ENCODE assay signal across 9 cellular contexts in genomic region chr5:154273028-154273617, GRCh38.
DNase-seq lines count a peak whose midpoint lies in the region; ATAC-seq and TF ChIP-seq lines count a peak whose summit lies in the region.
"Had no signal": no experiment of that assay in that cellular context is flagged by ENCODE, and none has a peak within 500 bp of the region (broad histone marks: within the 10 kb centered on the region; RNA-seq: fewer than 3 reads in every experiment).

No MANE protein-coding gene starts in this region.

- H3K9me3 Mint-ChIP-seq in stimulated activated effector memory CD8-positive, alpha-beta T cell treated with anti-CD3 and anti-CD28 coated beads, Interleukin-12 subunit alpha, Interleukin-12 subunit beta, amount 100 ng/mL, for 72 hours, result no peaks in the 10 kb centered on the region
- H3K9me3 Mint-ChIP-seq: stimulated activated naive CD8-positive, alpha-beta T cell treated with anti-CD3 and anti-CD28 coated beads, Interleukin-15, Interleukin-2, amounts not matched to agents 100 ng/mL and 50 ng/mL, for 24 hours had no signal

- peak; percentile 54 for ATAC-seq in GM21528 (IDR thresholded peaks at IDR 0.05; ENCODE audit: low FRiP score, unreplicated experiment)
- peak; percentile 79 for ATAC-seq in stimulated activated effector memory CD8-positive, alpha-beta T cell treated with anti-CD3 and anti-CD28 coated beads, Interleukin-12 subunit alpha, Interleukin-12 subunit beta, amount 100 ng/mL, for 72 hours

- peak overlapping the region; percentile 47 for H3K4me3 Mint-ChIP-seq in stimulated activated effector memory CD8-positive, alpha-beta T cell treated with anti-CD3 and anti-CD28 coated beads, Interleukin-12 subunit alpha, Interleukin-12 subunit beta, amount 100 ng/mL, for 72 hours
- H3K4me3 Mint-ChIP-seq: stimulated activated naive CD8-positive, alpha-beta T cell treated with anti-CD3 and anti-CD28 coated beads, Interleukin-15, Interleukin-2, amounts not matched to agents 100 ng/mL and 50 ng/mL, for 24 hours had no signal

- DNase-seq in GM10248 (ENCODE audit: extremely low spot score) (peak; percentile 31), OCI-M1 (lab: John Stamatoyannopoulos, UW) (peak; percentile 50), fibroblast of the aortic adventitia (ENCODE audit: low read depth) (peak; percentile 83), NCI-H187 (lab: John Stamatoyannopoulos, UW) (no peak), NCI-H2029 treated with DMSO at 0.1 percent for 48 hours (lab: John Stamatoyannopoulos, UW) (no peak)
- DNase-seq in stimulated activated effector memory CD8-positive, alpha-beta T cell treated with anti-CD3 and anti-CD28 coated beads, Interleukin-12 subunit alpha, Interleukin-12 subunit beta, amount 100 ng/mL, for 72 hours (ENCODE audit: low spot score in 2 of 2), result no peak
- no peak for DNase-seq in effector CD8-positive, alpha-beta T cell (lab: John Stamatoyannopoulos, UW)

- CTCF ChIA-PET in GM10248 (lab: Yijun Ruan, JAX), result interaction anchor here (1.3 to 4.1 kb wide), 2 partner anchors 40 to 132 kb away, joined by 3 to 16 read pairs; no protein-coding TSS in a partner anchor

- no peak overlapping the region for H3K4me3 ChIP-seq in fibroblast of the aortic adventitia (ENCODE audit: low read depth, low read length)

- TF ChIP-seq CTCF in GM10248 (IDR thresholded peaks at IDR 0.05; ENCODE audit: control extremely low read depth, extremely low read depth, low read depth, missing control alignments) (no peak), fibroblast of the aortic adventitia (IDR thresholded peaks at IDR 0.05; ENCODE audit: insufficient read depth, low read length) (no peak)

- POLR2A ChIA-PET in GM10248 (lab: Yijun Ruan, JAX), result no interaction called here

- H3K36me3 Mint-ChIP-seq in stimulated activated effector memory CD8-positive, alpha-beta T cell treated with anti-CD3 and anti-CD28 coated beads, Interleukin-12 subunit alpha, Interleukin-12 subunit beta, amount 100 ng/mL, for 72 hours, result no peaks in the 10 kb centered on the region

- peak overlapping the region; percentile 94 for H3K27ac Mint-ChIP-seq in stimulated activated effector memory CD8-positive, alpha-beta T cell treated with anti-CD3 and anti-CD28 coated beads, Interleukin-12 subunit alpha, Interleukin-12 subunit beta, amount 100 ng/mL, for 72 hours
- H3K27ac Mint-ChIP-seq: stimulated activated naive CD8-positive, alpha-beta T cell treated with anti-CD3 and anti-CD28 coated beads, Interleukin-15, Interleukin-2, amounts not matched to agents 100 ng/mL and 50 ng/mL, for 24 hours had no signal

- peaks cover 63% of the 10 kb centered on the region for H3K4me1 Mint-ChIP-seq in stimulated activated effector memory CD8-positive, alpha-beta T cell treated with anti-CD3 and anti-CD28 coated beads, Interleukin-12 subunit alpha, Interleukin-12 subunit beta, amount 100 ng/mL, for 72 hours

Comparison
In these comparisons a context has a peak if more than half of its experiments do, and no peak if none do; other contexts are left out.
1. DNase-seq: peak in GM10248 (single experiment), OCI-M1 (single experiment) and fibroblast of the aortic adventitia (single experiment); none in stimulated activated effector memory CD8-positive, alpha-beta T cell treated with anti-CD3 and anti-CD28 coated beads, Interleukin-12 subunit alpha, Interleukin-12 subunit beta, amount 100 ng/mL, for 72 hours (0 of 2), effector CD8-positive, alpha-beta T cell (single experiment), NCI-H187 (0 of 2) and NCI-H2029 treated with DMSO at 0.1 percent for 48 hours (single experiment).